Comparison of ENCODE assay signal across 1 cellular context in the genomic region with DNA sequence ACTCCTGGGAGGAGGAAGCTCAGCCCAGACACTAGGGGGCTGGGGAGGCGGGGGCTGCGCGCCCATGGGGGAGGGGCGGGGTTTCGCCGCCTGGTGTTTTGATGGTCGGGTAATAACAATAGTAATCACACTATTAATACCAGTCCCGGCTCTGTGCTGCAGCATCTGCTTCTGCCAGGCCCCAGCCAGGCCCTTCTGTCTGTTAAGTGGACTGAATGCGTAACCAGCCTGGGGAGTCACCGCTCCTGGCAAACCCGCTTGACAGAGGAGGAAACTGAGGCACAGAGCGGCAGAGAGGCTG.
TF ChIP-seq lines count a peak whose summit lies in the region.

No MANE protein-coding gene starts in this region.

TF ChIP-seq in H1, 55 proteins besides CTCF, POLR2A, EP300 and RAD21:
- TF ChIP-seq FOSL1 (IDR thresholded peaks at IDR 0.05; ENCODE audit: insufficient read depth, low read depth, low read length), result no peak
- no peak for TF ChIP-seq PHF8 (conservative IDR thresholded peaks at IDR 0.05; ENCODE audit: low read depth, low read length)
- no peak for TF ChIP-seq KDM5A (IDR thresholded peaks at IDR 0.05; ENCODE audit: low read length)
- no peak for TF ChIP-seq RXRA (IDR thresholded peaks at IDR 0.05; ENCODE audit: insufficient read depth, low read depth, low read length)
- TF ChIP-seq CEBPB (IDR thresholded peaks at IDR 0.05; ENCODE audit: low read depth, low read length), result no peak
- TF ChIP-seq GABPA (IDR thresholded peaks at IDR 0.05; ENCODE audit: borderline replicate concordance, insufficient read depth, low read length), result no peak
- no peak for TF ChIP-seq JUND (IDR thresholded peaks at IDR 0.05; ENCODE audit: low read length)
- no peak for TF ChIP-seq EZH2 (IDR thresholded peaks at IDR 0.05; ENCODE audit: low read depth, low read length, severe bottlenecking)
- no peak for TF ChIP-seq ASH2L (IDR thresholded peaks at IDR 0.05; ENCODE audit: low read length)
- TF ChIP-seq RFX5 (IDR thresholded peaks at IDR 0.05; ENCODE audit: borderline replicate concordance, low read depth, low read length), result no peak
- no peak for TF ChIP-seq CBX8 (IDR thresholded peaks at IDR 0.05; ENCODE audit: borderline replicate concordance, low read depth, low read length)
- no peak for TF ChIP-seq HDAC6 (IDR thresholded peaks at IDR 0.05; ENCODE audit: low read depth, low read length)
- no peak for TF ChIP-seq POLR2AphosphoS5 (IDR thresholded peaks at IDR 0.05; ENCODE audit: low read depth, low read length)
